1 cellular context compared by ENCODE assay signal in the genomic region with DNA sequence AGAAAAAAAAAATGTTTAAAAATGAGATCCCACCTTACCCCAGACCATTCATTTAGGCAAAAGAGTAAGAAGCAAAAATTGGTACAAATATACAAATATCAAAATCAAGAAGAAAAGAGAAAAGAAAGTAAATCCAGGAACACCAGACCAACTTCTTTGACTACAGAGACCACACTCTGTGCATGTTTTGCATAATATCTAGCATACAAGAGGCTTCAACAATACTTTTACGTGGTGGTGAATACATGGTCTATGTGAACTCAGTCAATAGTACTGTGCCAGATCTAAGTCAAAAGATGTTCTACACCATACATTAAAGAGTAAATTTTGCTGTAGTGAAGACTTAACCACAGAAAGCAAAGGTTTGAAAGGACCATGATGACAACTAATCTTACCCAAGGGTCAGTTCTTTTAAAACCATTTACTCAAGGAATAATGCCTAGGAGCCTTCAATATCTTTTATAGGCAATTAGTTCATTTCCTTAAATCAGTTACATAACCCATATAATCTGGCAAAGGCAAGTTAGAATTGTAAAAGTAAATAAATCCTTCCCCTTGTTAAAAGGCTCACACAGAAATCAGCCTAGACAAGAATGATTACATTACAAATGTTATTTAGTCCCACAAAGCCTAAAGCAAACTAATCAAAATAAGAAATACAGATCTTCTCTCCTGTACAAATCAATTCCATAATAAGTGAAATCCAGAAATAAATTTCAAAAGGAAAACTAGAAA.
TF ChIP-seq lines count a peak whose summit lies in the region.

No MANE protein-coding gene starts in this region.

TF ChIP-seq in HEK293, 187 proteins besides CTCF, POLR2A, EP300 and RAD21 (continued from another document):
- no peak for TF ChIP-seq ZNF280C (tag by site-specific recombination; IDR thresholded peaks at IDR 0.05)
- no peak for TF ChIP-seq ZNF140 (tag by site-specific recombination; IDR thresholded peaks at IDR 0.05)
- no peak for TF ChIP-seq GLIS2 (tag by site-specific recombination; IDR thresholded peaks at IDR 0.05)
